In genomic region chr2:199705538-199705937, GRCh38 we compare ENCODE assay signal across 16 cellular contexts.
DNase-seq lines count a peak whose midpoint lies in the region; ATAC-seq lines count a peak whose summit lies in the region.
"Had no signal": no experiment of that assay in that cellular context is flagged by ENCODE, and none has a peak within 500 bp of the region (broad histone marks: within the 10 kb centered on the region; RNA-seq: fewer than 3 reads in every experiment).

No MANE protein-coding gene starts in this region.

- POLR2A ChIA-PET in activated CD4-positive, alpha-beta T cell treated with anti-CD3 and anti-CD28 coated beads for 36 hours (lab: Charles Lee) = no interaction called here

- no peak overlapping the region for H3K4me3 Mint-ChIP-seq in activated CD4-positive, alpha-beta T cell treated with anti-CD3 and anti-CD28 coated beads for 36 hours
- H3K4me3 Mint-ChIP-seq in stimulated activated naive CD8-positive, alpha-beta T cell treated with anti-CD3 and anti-CD28 coated beads, Interleukin-15, amount 100 ng/mL, for 72 hours = no peak overlapping the region
- no peak overlapping the region for H3K4me3 Mint-ChIP-seq in activated T-helper 17 cell treated with anti-CD3 and anti-CD28 coated beads, Interleukin-2, amount 50 U/mL, for 72 hours
- H3K4me3 Mint-ChIP-seq: CD14-positive monocyte; CD4-positive, alpha-beta memory T cell; HFFc6 had no signal

- no peak overlapping the region for H3K27ac Mint-ChIP-seq in activated CD4-positive, alpha-beta T cell treated with anti-CD3 and anti-CD28 coated beads for 36 hours
- no peak overlapping the region for H3K27ac Mint-ChIP-seq in stimulated activated naive CD8-positive, alpha-beta T cell treated with anti-CD3 and anti-CD28 coated beads, Interleukin-15, amount 100 ng/mL, for 72 hours
- H3K27ac Mint-ChIP-seq in activated T-helper 17 cell treated with anti-CD3 and anti-CD28 coated beads, Interleukin-2, amount 50 U/mL, for 72 hours = no peak overlapping the region
- H3K27ac Mint-ChIP-seq: CD4-positive, alpha-beta memory T cell; HFFc6 had no signal

- peaks cover 6% of the 10 kb centered on the region for H3K9me3 Mint-ChIP-seq in activated CD4-positive, alpha-beta T cell treated with anti-CD3 and anti-CD28 coated beads for 36 hours (ENCODE audit: low read depth)
- peaks cover 8 to 9% of the 10 kb centered on the region in 2 donors for H3K9me3 Mint-ChIP-seq in stimulated activated naive CD8-positive, alpha-beta T cell treated with anti-CD3 and anti-CD28 coated beads, Interleukin-15, amount 100 ng/mL, for 72 hours
- H3K9me3 Mint-ChIP-seq in activated T-helper 17 cell treated with anti-CD3 and anti-CD28 coated beads, Interleukin-2, amount 50 U/mL, for 72 hours = peaks cover 4% of the 10 kb centered on the region

- CTCF ChIA-PET in activated CD4-positive, alpha-beta T cell treated with anti-CD3 and anti-CD28 coated beads for 36 hours (lab: Charles Lee) = interaction anchor here (1.5 to 3.1 kb wide), 2 partner anchors 27 to 32 kb away, joined by 3 to 49 read pairs; no protein-coding TSS in a partner anchor

- peak; percentile 70 for ATAC-seq in activated CD4-positive, alpha-beta T cell treated with anti-CD3 and anti-CD28 coated beads for 36 hours
- peak; percentile 31 for ATAC-seq in stimulated activated naive CD8-positive, alpha-beta T cell treated with anti-CD3 and anti-CD28 coated beads, Interleukin-15, amount 100 ng/mL, for 72 hours
- no peak for ATAC-seq in stimulated activated naive CD8-positive, alpha-beta T cell treated with anti-CD3 and anti-CD28 coated beads, Interleukin-15, Interleukin-2, amounts not matched to agents 100 U/mL and 50 U/mL, for 24 hours
- peak; percentile 54 for ATAC-seq in activated T-helper 17 cell treated with anti-CD3 and anti-CD28 coated beads, Interleukin-2, amount 50 U/mL, for 72 hours (replicated peaks)

- no peaks in the 10 kb centered on the region for H3K4me1 Mint-ChIP-seq in activated CD4-positive, alpha-beta T cell treated with anti-CD3 and anti-CD28 coated beads for 36 hours
- no peaks in the 10 kb centered on the region for H3K4me1 Mint-ChIP-seq in stimulated activated naive CD8-positive, alpha-beta T cell treated with anti-CD3 and anti-CD28 coated beads, Interleukin-15, amount 100 ng/mL, for 72 hours
- no peaks in the 10 kb centered on the region for H3K4me1 Mint-ChIP-seq in activated T-helper 17 cell treated with anti-CD3 and anti-CD28 coated beads, Interleukin-2, amount 50 U/mL, for 72 hours
- H3K4me1 Mint-ChIP-seq: CD4-positive, alpha-beta memory T cell had no signal

- peaks cover 3% of the 10 kb centered on the region for H3K27me3 Mint-ChIP-seq in activated CD4-positive, alpha-beta T cell treated with anti-CD3 and anti-CD28 coated beads for 36 hours
- H3K27me3 Mint-ChIP-seq in stimulated activated naive CD8-positive, alpha-beta T cell treated with anti-CD3 and anti-CD28 coated beads, Interleukin-15, amount 100 ng/mL, for 72 hours = no peaks in the 10 kb centered on the region
- H3K27me3 Mint-ChIP-seq in activated T-helper 17 cell treated with anti-CD3 and anti-CD28 coated beads, Interleukin-2, amount 50 U/mL, for 72 hours = no peaks in the 10 kb centered on the region

- no peaks in the 10 kb centered on the region for H3K36me3 Mint-ChIP-seq in activated CD4-positive, alpha-beta T cell treated with anti-CD3 and anti-CD28 coated beads for 36 hours (ENCODE audit: low read depth)
- H3K36me3 Mint-ChIP-seq in activated T-helper 17 cell treated with anti-CD3 and anti-CD28 coated beads, Interleukin-2, amount 50 U/mL, for 72 hours (ENCODE audit: low read depth) = no peaks in the 10 kb centered on the region
- H3K36me3 Mint-ChIP-seq: CD4-positive, alpha-beta memory T cell had no signal

- intact Hi-C loops in activated CD4-positive, alpha-beta T cell treated with anti-CD3 and anti-CD28 coated beads for 36 hours (cut with DNase I, micrococcal nuclease) = loop anchor here (2.0 kb wide), 2 partner anchors 33 to 235 kb away; no protein-coding TSS in a partner anchor

- no peak for DNase-seq in activated CD4-positive, alpha-beta T cell treated with anti-CD3 and anti-CD28 coated beads for 36 hours
- DNase-seq in activated CD4-positive, alpha-beta T cell treated with anti-CD3 and anti-CD28 coated beads, Interleukin-2, amount 50 U/mL, for 1 hour = no peak
- no peak for DNase-seq in stimulated activated naive CD8-positive, alpha-beta T cell treated with anti-CD3 and anti-CD28 coated beads, Interleukin-15, amount 100 ng/mL, for 72 hours
- no peak for DNase-seq in stimulated activated naive CD8-positive, alpha-beta T cell treated with anti-CD3 and anti-CD28 coated beads, Interleukin-15, Interleukin-2, amounts not matched to agents 100 U/mL and 50 U/mL, for 24 hours
- DNase-seq in stimulated activated CD4-positive, alpha-beta T cell treated with anti-CD3 and anti-CD28 coated beads, Interleukin-15, amount 100 ng/mL, for 24 hours = no peak
- no peak for DNase-seq in stimulated activated CD4-positive, alpha-beta T cell treated with anti-CD3 and anti-CD28 coated beads, Interleukin-4, amount 100 ng/mL, for 24 hours
- DNase-seq: 8988T; CD4-positive, alpha-beta memory T cell; DMS153; DMS79; GDM1; GOT3; H7; HFFc6 had no signal
